ENCODE assay signal across 10 cellular contexts in the genomic region with DNA sequence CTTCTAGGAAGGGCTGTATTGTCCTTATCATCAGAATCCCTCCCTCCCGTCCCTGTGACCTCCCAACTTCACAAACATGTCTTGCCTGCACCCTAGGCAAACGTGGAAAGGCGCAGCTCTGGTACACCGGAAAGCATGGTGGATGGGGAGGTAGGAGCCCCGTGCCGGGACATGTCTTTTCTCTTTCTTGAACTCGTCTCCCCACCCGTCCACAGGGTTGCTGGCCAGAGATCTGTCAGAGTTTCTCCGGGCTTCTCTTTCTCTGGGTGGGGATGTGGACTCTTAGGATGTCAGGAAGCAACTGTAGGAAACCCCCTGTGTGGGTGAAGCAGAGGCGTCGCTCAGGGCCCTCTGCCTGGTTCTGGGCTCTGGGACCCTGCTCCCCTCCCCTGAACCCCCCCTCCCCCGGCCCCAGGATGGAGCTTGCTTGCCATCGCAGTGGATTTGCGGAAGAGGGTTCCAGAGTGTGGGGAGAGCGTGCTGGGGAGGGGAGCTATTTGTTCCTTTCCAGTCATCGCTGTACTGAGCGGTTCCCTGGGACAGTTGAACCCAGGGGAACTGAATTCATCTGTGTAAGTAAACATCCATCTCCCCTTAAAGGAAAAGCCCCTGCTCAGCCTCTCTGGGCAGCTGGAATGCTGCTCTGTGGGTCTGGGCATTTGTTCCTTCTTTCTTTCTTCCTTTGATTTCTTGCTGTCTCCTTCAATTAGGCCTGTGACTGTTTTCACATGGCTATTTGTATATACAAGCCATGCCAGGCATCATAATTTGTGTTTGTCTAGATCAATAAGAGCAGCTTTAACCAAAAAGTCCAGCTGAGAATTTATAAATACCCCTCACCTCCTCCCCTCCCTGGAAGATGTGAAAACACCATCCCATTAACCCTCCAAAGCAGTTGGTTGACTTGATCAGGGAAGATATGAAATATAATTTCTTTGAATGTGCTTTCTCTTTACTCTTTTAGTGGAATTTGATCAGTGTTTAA.
DNase-seq lines count a peak whose midpoint lies in the region; ATAC-seq, FAIRE-seq and TF ChIP-seq lines count a peak whose summit lies in the region.
"Had no signal": no experiment of that assay in that cellular context is flagged by ENCODE, and none has a peak within 500 bp of the region (broad histone marks: within the 10 kb centered on the region; RNA-seq: fewer than 3 reads in every experiment).

No MANE protein-coding gene starts in this region.

- H3K79me2 ChIP-seq in K562 (ENCODE audit: control insufficient read depth, insufficient read depth, low read length): peaks cover 24% of the 10 kb centered on the region; the same call in 2 of the 3 replicates

- in situ Hi-C loops in K562 (cut with MboI): no loop called here

- H3K9me3 Mint-ChIP-seq in T-helper 2 cell treated with Interferon-gamma antibody and Interleukin-4, amounts not matched to agents 5 μg/mL and 100 μg/mL, for 36 hours: no peaks in the 10 kb centered on the region

- H3K4me1 Mint-ChIP-seq in T-helper 2 cell treated with Interferon-gamma antibody and Interleukin-4, amounts not matched to agents 5 μg/mL and 100 μg/mL, for 36 hours (ENCODE audit: low read depth): peaks cover 61% of the 10 kb centered on the region

- no peak overlapping the region for H3K4me3 Mint-ChIP-seq in T-helper 2 cell treated with Interferon-gamma antibody and Interleukin-4, amounts not matched to agents 5 μg/mL and 100 μg/mL, for 36 hours

- DNase-seq in T-helper 2 cell treated with Interferon-gamma antibody and Interleukin-4, amounts not matched to agents 5 μg/mL and 100 μg/mL, for 36 hours (ENCODE audit: low spot score): no peak
- no peak for DNase-seq in T-helper 2 cell
- DNase-seq in K562 (ENCODE audit: extremely low read depth in 1 of 4, low spot score in 3 of 4): peak in 2 of 4 experiments; percentile 50 to 64
- DNase-seq in lung (ENCODE audit: low spot score): no peak
- DNase-seq in thoracic aorta (ENCODE audit: low spot score): no peak
- no peak for DNase-seq in GM19239 (ENCODE audit: insufficient read length, low spot score)
- no peak for DNase-seq in GF-D8 (lab: John Stamatoyannopoulos, UW)
- no peak for DNase-seq in SIG-M5 treated with dmso at 0.1 percent for 504 hours (lab: John Stamatoyannopoulos, UW; ENCODE audit: unreplicated experiment)
- DNase-seq: activated CD4-positive, CD25-positive, alpha-beta regulatory T cell treated with anti-CD3 and anti-CD28 coated beads, Interleukin-2, amount 50 U/mL, for 72 hours; foreskin fibroblast had no signal

- H3K9me1 ChIP-seq in K562 (ENCODE audit: control insufficient read depth, insufficient read depth, low read length): no peaks in the 10 kb centered on the region

- H3K9me3 ChIP-seq in K562 (replicated peaks; ENCODE audit: control insufficient read depth, insufficient read depth, low read depth, low read length) (no peaks in the 10 kb centered on the region), lung (ENCODE audit: control insufficient read depth in 2 of 2, insufficient read depth in 1 of 2, low read length in 1 of 2) (no peaks in the 10 kb centered on the region), thoracic aorta (no peaks in the 10 kb centered on the region)

- 0 out of 2 replicates have a peak overlapping the region, but pooled peaks have one; percentile 40 for H2AFZ ChIP-seq in K562 (ENCODE audit: low read depth, low read length)

- intact Hi-C loops in K562 (cut with micrococcal nuclease): no loop called here

- ATAC-seq in K562 (peak; percentile 74), lung (ENCODE audit: insufficient read depth, low FRiP score) (no peak), thoracic aorta (ENCODE audit: insufficient number of reproducible peaks, low FRiP score, low read depth) (no peak)

- peak overlapping the region in 1 of 2 experiments; percentile 53; a peak in 1 of 4 replicates for H3K9ac ChIP-seq in K562 (ENCODE audit: insufficient read depth in 1 of 2, low read depth in 2 of 2, low read length in 2 of 2)

- POLR2A ChIA-PET in K562 (lab: Yijun Ruan, JAX): interaction anchor here (0.9 to 2.4 kb wide), 7 partner anchors 9 to 101 kb away, joined by 3 to 8 read pairs (median 4); no protein-coding TSS in a partner anchor

- CTCF ChIA-PET in K562 (lab: Yijun Ruan, JAX; ENCODE audit: low intra/inter-chr PET ratio): no interaction called here

- no peaks in the 10 kb centered on the region for H3K27me3 ChIP-seq in K562 (ENCODE audit: control insufficient read depth in 2 of 2, insufficient read depth in 2 of 2, low read length in 2 of 2)
- no peaks in the 10 kb centered on the region for H3K27me3 ChIP-seq in lung (ENCODE audit: control insufficient read depth, insufficient read depth)
- no peaks in the 10 kb centered on the region for H3K27me3 ChIP-seq in thoracic aorta (replicated peaks; ENCODE audit: insufficient read depth)

- H3K27me3 Mint-ChIP-seq in T-helper 2 cell treated with Interferon-gamma antibody and Interleukin-4, amounts not matched to agents 5 μg/mL and 100 μg/mL, for 36 hours (ENCODE audit: low read depth): no peaks in the 10 kb centered on the region

- BruUV-seq in K562 (replicated peaks; lab: Mats Ljungman, UMichigan): no TSS peak

- H3K4me2 ChIP-seq in K562 (ENCODE audit: insufficient read depth, low read length): peak overlapping the region; percentile 60

- 30% methylated on average over 9 of the region's 17 CpGs for WGBS in K562 (ENCODE audit: insufficient coverage, low coverage, missing lambda C conversion rate)
- WGBS in lung, 2 donors: 64 to 86% methylated on average over 17 of the region's 17 CpGs

- TF ChIP-seq EP300 in K562 (IDR thresholded peaks at IDR 0.05; ENCODE audit: low read length): no peak

- peaks cover 20% of the 10 kb centered on the region for H3K36me3 Mint-ChIP-seq in T-helper 2 cell treated with Interferon-gamma antibody and Interleukin-4, amounts not matched to agents 5 μg/mL and 100 μg/mL, for 36 hours (ENCODE audit: low read depth)

- TF ChIP-seq CTCF in K562 (IDR thresholded peaks at IDR 0.05 in 2 of 3, conservative IDR thresholded peaks at IDR 0.05 in 1 of 3; ENCODE audit: insufficient read depth in 2 of 3, low read depth in 1 of 3, low read length in 3 of 3) (no peak), lung (IDR thresholded peaks at IDR 0.05; ENCODE audit: control extremely low read depth, extremely low read depth) (no peak), thoracic aorta (IDR thresholded peaks at IDR 0.05) (no peak)

- TF ChIP-seq RAD21 in K562 (CRISPR knock-in tag; conservative IDR thresholded peaks at IDR 0.05 in 1 of 2, IDR thresholded peaks at IDR 0.05 in 1 of 2): no peak

- H3K27ac ChIP-seq in K562 (ENCODE audit: extremely low read depth, low read depth, low read length) (no peak overlapping the region), lung (ENCODE audit: low read depth in 1 of 2, low read length in 1 of 2) (peak overlapping the region; percentile 21 to 83), thoracic aorta (peak overlapping the region in 1 of 2 donors; percentile 41)

- H4K20me1 ChIP-seq in K562 (replicated peaks; ENCODE audit: control insufficient read depth, insufficient read depth, low read length): peaks cover 9% of the 10 kb centered on the region

- TF ChIP-seq POLR2A in K562 (conservative IDR thresholded peaks at IDR 0.05): no peak

- H3K4me1 ChIP-seq in K562 (replicated peaks in 1 of 2; ENCODE audit: control insufficient read depth in 2 of 2, insufficient read depth in 2 of 2, low read length in 2 of 2): peaks cover 11 to 20% of the 10 kb centered on the region in 2 experiments
- H3K4me1 ChIP-seq in lung (ENCODE audit: control insufficient read depth in 2 of 2, insufficient read depth in 2 of 2, low read length in 2 of 2): peaks cover 18 to 37% of the 10 kb centered on the region in 2 donors
- H3K4me1 ChIP-seq in thoracic aorta (ENCODE audit: control insufficient read depth in 1 of 2, low read depth in 2 of 2): peaks cover 51 to 100% of the 10 kb centered on the region in 2 donors

- FAIRE-seq in K562 (lab: Jason Lieb, UNC) (peak; percentile 80), GM19239 (lab: Jason Lieb, UNC) (no peak)

- H3K4me3 ChIP-seq in K562: no peak overlapping the region
- H3K4me3 ChIP-seq in lung: no peak overlapping the region
- H3K4me3 ChIP-seq in thoracic aorta: peak overlapping the region; percentile 18

- H3K36me3 ChIP-seq in K562 (ENCODE audit: control insufficient read depth, insufficient read depth, low read length): no peaks in the 10 kb centered on the region
- no peaks in the 10 kb centered on the region for H3K36me3 ChIP-seq in lung (ENCODE audit: control insufficient read depth in 2 of 2, insufficient read depth in 2 of 2, low read length in 2 of 2)
- no peaks in the 10 kb centered on the region for H3K36me3 ChIP-seq in thoracic aorta

- peak overlapping the region; percentile 70 for H3K27ac Mint-ChIP-seq in T-helper 2 cell treated with Interferon-gamma antibody and Interleukin-4, amounts not matched to agents 5 μg/mL and 100 μg/mL, for 36 hours

TF ChIP-seq in K562, 482 proteins besides CTCF, POLR2A, EP300 and RAD21:
- TF ChIP-seq HMG20A (CRISPR knock-in tag; conservative IDR thresholded peaks at IDR 0.05) (no peak), VEZF1 (CRISPR knock-in tag; IDR thresholded peaks at IDR 0.05) (0 out of 2 replicates have a peak, but pooled peaks have one; percentile 7)
